Comparison of ENCODE assay signal across 16 cellular contexts in the genomic region with DNA sequence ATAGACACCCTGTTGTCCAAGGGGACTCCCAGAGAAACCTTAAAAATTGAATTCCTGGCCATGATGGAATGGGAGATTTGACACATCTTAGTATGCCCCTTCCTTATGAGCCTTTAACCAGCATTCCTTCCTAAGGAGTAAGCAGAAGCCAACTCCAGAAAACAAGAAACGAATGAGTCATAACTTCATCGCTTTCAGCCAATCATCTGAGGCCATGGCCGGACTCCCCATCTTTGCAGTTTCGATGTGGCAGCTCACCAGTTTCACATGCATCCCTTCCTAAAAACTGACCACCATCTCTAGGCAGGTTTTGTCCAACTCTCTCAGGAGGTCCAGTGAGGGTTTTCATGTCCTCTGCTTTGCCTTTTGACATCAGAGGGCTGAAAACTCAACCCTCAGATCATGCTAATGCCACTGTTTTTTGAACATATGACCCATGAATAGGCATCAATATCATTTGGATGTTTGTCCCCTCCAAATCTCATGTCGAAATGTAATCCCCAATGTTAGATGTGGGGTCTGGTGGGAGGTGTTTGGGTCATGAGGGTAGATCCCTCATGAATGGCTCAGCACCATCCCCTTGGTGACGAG. TPM values are rescaled to one million over a fixed set of nuclear protein-coding genes. Genes with fewer than 3 reads are reported as not detected.
DNase-seq lines count a peak whose midpoint lies in the region; ATAC-seq and TF ChIP-seq lines count a peak whose summit lies in the region.
"Had no signal": no experiment of that assay in that cellular context is flagged by ENCODE, and none has a peak within 500 bp of the region (broad histone marks: within the 10 kb centered on the region; RNA-seq: fewer than 3 reads in every experiment).

No MANE protein-coding gene starts in this region.

- H3K9ac ChIP-seq in GM23248, result no peak overlapping the region

- H3K27ac ChIP-seq in ACC112 (ENCODE audit: low read depth, low read length) (no peak overlapping the region), GM23248 (no peak overlapping the region)
- H3K27ac ChIP-seq: SJSA1 had no signal

- H3K4me1 ChIP-seq in ACC112 (ENCODE audit: control insufficient read depth, insufficient read depth, low read length, unreplicated experiment), result peaks cover 16% of the 10 kb centered on the region
- peaks cover 6% of the 10 kb centered on the region for H3K4me1 ChIP-seq in GM23248 (ENCODE audit: insufficient read depth)

- H3K9me3 ChIP-seq in GM23248 (ENCODE audit: low read depth), result no peaks in the 10 kb centered on the region
- H3K9me3 ChIP-seq: SJSA1 had no signal

- no peaks in the 10 kb centered on the region for H3K9me2 ChIP-seq in GM23248 (ENCODE audit: insufficient read depth)

- H4K20me1 ChIP-seq in GM23248 (ENCODE audit: insufficient read depth), result no peaks in the 10 kb centered on the region

- peak overlapping the region; percentile 43 for H2AFZ ChIP-seq in ACC112 (ENCODE audit: low read length, unreplicated experiment)
- no peak overlapping the region for H2AFZ ChIP-seq in GM23248

- H3K4me3 ChIP-seq in ACC112 (ENCODE audit: low read depth, low read length) (no peak overlapping the region), GM23248 (no peak overlapping the region), fibroblast of pulmonary artery (replicated peaks; ENCODE audit: low read depth, low read length) (no peak overlapping the region)
- H3K4me3 ChIP-seq: SJSA1 had no signal

- H3K27me3 ChIP-seq in ACC112 (ENCODE audit: insufficient read depth, low read length), result no peaks in the 10 kb centered on the region
- H3K27me3 ChIP-seq in GM23248 (replicated peaks; ENCODE audit: insufficient read depth), result no peaks in the 10 kb centered on the region
- H3K27me3 ChIP-seq: SJSA1 had no signal

- no peak for TF ChIP-seq CTCF in fibroblast of pulmonary artery (IDR thresholded peaks at IDR 0.05; ENCODE audit: low read length, missing control alignments)

- H3K4me2 ChIP-seq in GM23248 (ENCODE audit: unreplicated experiment), result no peak overlapping the region

- H3F3A ChIP-seq in GM23248 (ENCODE audit: insufficient read depth), result no peaks in the 10 kb centered on the region

- H3K36me3 ChIP-seq in ACC112 (ENCODE audit: insufficient read depth, low read length) (no peaks in the 10 kb centered on the region), GM23248 (ENCODE audit: low read depth) (no peaks in the 10 kb centered on the region; the same call in 1 of the 2 replicates)
- H3K36me3 ChIP-seq: SJSA1 had no signal

- ATAC-seq in GM21367 (IDR thresholded peaks at IDR 0.05; ENCODE audit: unreplicated experiment), result no peak
- ATAC-seq: left ventricle myocardium superior had no signal

- 94 to 96% methylated on average over 6 of the region's 6 CpGs for WGBS in GM23248 (ENCODE audit: low coverage in 1 of 2, low lambda C conversion rate in 2 of 2, missing lambda C conversion rate in 2 of 2), 2 experiments

- DNase-seq in GM23248 (peak; percentile 72), RPMI7951 (ENCODE audit: low read depth) (peak; percentile 87), fibroblast of pulmonary artery (ENCODE audit: low read depth) (peak; percentile 44), NOMO-1 treated with dmso at 0.1 percent for 144 hours (lab: John Stamatoyannopoulos, UW; ENCODE audit: unreplicated experiment) (no peak), SKM-1 (lab: John Stamatoyannopoulos, UW; ENCODE audit: unreplicated experiment) (no peak), HUDEP-2 (lab: John Stamatoyannopoulos, UW; ENCODE audit: unreplicated experiment in 76 of 76) (no peak)
- DNase-seq: activated CD4-positive, alpha-beta T cell treated with anti-CD3 and anti-CD28 coated beads for 48 hours; activated naive CD4-positive, alpha-beta T cell; GF-D8; left ventricle myocardium superior; NCI-H1105; NCI-H526 treated with DMSO at 0.1 percent for 48 hours; stimulated activated CD4-positive, alpha-beta T cell treated with anti-CD3 and anti-CD28 coated beads, Interleukin-4, amount 100 ng/mL, for 24 hours had no signal

- H3K79me2 ChIP-seq in ACC112 (ENCODE audit: control insufficient read depth, insufficient read depth, low read length, unreplicated experiment) (peaks cover 26% of the 10 kb centered on the region), GM23248 (ENCODE audit: insufficient read depth) (peaks cover 98% of the 10 kb centered on the region)

- in situ Hi-C loops in GM23248 (cut with MboI), result no loop called here

RNA-seq across cellular contexts. Expression of a gene that starts 19.9 kb away (rescaled TPM):
- total RNA-seq in GM23248 (2014; rRNA removed; shearing (Covaris generic)), result 17.5 and 25.3 TPM in 2 replicates
- polyA plus RNA-seq in GM23248 (2016; fragmentation: Nextera tagmentation; extraction: Ambion mirVana), result 17.4 and 17.9 TPM in 2 replicates
- 8.7 and 27.4 TPM in 2 replicates for total RNA-seq in RPMI7951 (2014; rRNA removed; shearing (Covaris generic))

Comparison
In these comparisons a context has a peak if more than half of its experiments do, and no peak if none do; other contexts are left out.
1. DNase-seq: peak in GM23248 (single experiment), RPMI7951 (single experiment) and fibroblast of pulmonary artery (single experiment); none in NOMO-1 treated with dmso at 0.1 percent for 144 hours (single experiment), SKM-1 (single experiment) and HUDEP-2 (0 of 76).